In the genomic region with DNA sequence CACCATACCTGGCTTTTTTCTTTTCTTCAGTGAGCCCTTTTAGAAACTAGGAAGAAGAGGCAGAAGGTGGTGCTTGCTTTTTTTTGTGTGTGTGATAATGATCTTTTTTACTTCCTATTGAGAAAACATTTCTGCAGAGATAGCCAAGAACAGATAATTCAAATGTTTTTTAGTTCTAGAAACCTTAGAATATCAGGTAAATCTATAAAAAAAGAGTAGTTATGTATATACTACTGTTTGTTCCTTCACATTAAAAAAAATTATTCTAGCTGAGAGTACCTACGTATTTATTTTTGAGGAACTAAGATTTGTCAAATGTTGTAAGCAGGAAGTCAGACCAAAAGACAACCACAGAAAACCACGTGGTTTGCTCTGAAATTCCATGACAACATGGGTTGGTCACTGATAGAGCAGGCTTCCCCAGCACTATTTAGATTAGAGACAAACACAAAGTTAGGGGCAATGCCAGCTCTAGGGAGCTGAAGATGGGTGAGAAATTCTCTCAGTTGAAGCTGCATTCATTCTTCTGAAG, we compare ENCODE assay signal across 1 cellular context.
TF ChIP-seq lines count a peak whose summit lies in the region.

No MANE protein-coding gene starts in this region.

TF ChIP-seq in K562, 482 proteins besides CTCF, POLR2A, EP300 and RAD21 (continued from another document and continues in another):
- TF ChIP-seq, protein P1, sequence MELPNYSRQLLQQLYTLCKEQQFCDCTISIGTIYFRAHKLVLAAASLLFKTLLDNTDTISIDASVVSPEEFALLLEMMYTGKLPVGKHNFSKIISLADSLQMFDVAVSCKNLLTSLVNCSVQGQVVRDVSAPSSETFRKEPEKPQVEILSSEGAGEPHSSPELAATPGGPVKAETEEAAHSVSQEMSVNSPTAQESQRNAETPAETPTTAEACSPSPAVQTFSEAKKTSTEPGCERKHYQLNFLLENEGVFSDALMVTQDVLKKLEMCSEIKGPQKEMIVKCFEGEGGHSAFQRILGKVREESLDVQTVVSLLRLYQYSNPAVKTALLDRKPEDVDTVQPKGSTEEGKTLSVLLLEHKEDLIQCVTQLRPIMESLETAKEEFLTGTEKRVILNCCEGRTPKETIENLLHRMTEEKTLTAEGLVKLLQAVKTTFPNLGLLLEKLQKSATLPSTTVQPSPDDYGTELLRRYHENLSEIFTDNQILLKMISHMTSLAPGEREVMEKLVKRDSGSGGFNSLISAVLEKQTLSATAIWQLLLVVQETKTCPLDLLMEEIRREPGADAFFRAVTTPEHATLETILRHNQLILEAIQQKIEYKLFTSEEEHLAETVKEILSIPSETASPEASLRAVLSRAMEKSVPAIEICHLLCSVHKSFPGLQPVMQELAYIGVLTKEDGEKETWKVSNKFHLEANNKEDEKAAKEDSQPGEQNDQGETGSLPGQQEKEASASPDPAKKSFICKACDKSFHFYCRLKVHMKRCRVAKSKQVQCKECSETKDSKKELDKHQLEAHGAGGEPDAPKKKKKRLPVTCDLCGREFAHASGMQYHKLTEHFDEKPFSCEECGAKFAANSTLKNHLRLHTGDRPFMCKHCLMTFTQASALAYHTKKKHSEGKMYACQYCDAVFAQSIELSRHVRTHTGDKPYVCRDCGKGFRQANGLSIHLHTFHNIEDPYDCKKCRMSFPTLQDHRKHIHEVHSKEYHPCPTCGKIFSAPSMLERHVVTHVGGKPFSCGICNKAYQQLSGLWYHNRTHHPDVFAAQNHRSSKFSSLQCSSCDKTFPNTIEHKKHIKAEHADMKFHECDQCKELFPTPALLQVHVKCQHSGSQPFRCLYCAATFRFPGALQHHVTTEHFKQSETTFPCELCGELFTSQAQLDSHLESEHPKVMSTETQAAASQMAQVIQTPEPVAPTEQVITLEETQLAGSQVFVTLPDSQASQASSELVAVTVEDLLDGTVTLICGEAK (IDR thresholded peaks at IDR 0.05), result no peak
- TF ChIP-seq, protein P1 (CRISPR knock-in tag; IDR thresholded peaks at IDR 0.05), result no peak
- TF ChIP-seq, protein P2, sequence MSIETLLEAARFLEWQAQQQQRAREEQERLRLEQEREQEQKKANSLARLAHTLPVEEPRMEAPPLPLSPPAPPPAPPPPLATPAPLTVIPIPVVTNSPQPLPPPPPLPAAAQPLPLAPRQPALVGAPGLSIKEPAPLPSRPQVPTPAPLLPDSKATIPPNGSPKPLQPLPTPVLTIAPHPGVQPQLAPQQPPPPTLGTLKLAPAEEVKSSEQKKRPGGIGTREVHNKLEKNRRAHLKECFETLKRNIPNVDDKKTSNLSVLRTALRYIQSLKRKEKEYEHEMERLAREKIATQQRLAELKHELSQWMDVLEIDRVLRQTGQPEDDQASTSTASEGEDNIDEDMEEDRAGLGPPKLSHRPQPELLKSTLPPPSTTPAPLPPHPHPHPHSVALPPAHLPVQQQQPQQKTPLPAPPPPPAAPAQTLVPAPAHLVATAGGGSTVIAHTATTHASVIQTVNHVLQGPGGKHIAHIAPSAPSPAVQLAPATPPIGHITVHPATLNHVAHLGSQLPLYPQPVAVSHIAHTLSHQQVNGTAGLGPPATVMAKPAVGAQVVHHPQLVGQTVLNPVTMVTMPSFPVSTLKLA (conservative IDR thresholded peaks at IDR 0.05), result peak; percentile 86 to 90
- TF ChIP-seq HMG20A (CRISPR knock-in tag; conservative IDR thresholded peaks at IDR 0.05) (no peak), POLR2AphosphoS2 (IDR thresholded peaks at IDR 0.05; ENCODE audit: low read length) (no peak), HDAC1 (IDR thresholded peaks at IDR 0.05) (no peak), SP2 (IDR thresholded peaks at IDR 0.05; ENCODE audit: extremely low read depth, low read depth, low read length, poor library complexity, severe bottlenecking) (no peak), ZNF41 (CRISPR knock-in tag; conservative IDR thresholded peaks at IDR 0.05) (no peak), ZNF324 (CRISPR knock-in tag; IDR thresholded peaks at IDR 0.05) (no peak), TCFL5 (CRISPR knock-in tag; conservative IDR thresholded peaks at IDR 0.05) (no peak), RBM22 (IDR thresholded peaks at IDR 0.05; ENCODE audit: low read depth, low read length, poor library complexity, severe bottlenecking) (no peak), NFATC3 (IDR thresholded peaks at IDR 0.05) (peak; percentile 67; the same call in 1 of the 2 replicates), EHMT2 (IDR thresholded peaks at IDR 0.05) (no peak), ZNF175 (CRISPR knock-in tag; IDR thresholded peaks at IDR 0.05; ENCODE audit: low read depth) (0 out of 2 replicates have a peak, but pooled peaks have one; percentile 65), ARHGAP35 (IDR thresholded peaks at IDR 0.05; ENCODE audit: partially characterized antibody) (no peak), FOS (IDR thresholded peaks at IDR 0.05; ENCODE audit: extremely low read depth, insufficient read length) (no peak), NFRKB (IDR thresholded peaks at IDR 0.05; ENCODE audit: low read depth) (no peak), ZNF561 (CRISPR knock-in tag; conservative IDR thresholded peaks at IDR 0.05) (no peak), ZNF408 (CRISPR knock-in tag; IDR thresholded peaks at IDR 0.05; ENCODE audit: low read depth) (no peak), NR2C2 (CRISPR knock-in tag; IDR thresholded peaks at IDR 0.05) (no peak), NR2C2 (tag; IDR thresholded peaks at IDR 0.05) (peak; percentile 39), MTA3 (IDR thresholded peaks at IDR 0.05; ENCODE audit: borderline replicate concordance) (0 out of 2 replicates have a peak, but pooled peaks have one; percentile 39), ZFP36 (IDR thresholded peaks at IDR 0.05; ENCODE audit: low read depth, low read length, partially characterized antibody) (no peak), NCOA2 (IDR thresholded peaks at IDR 0.05; ENCODE audit: partially characterized antibody in 2 of 2) (no peak), SP1 (CRISPR knock-in tag; IDR thresholded peaks at IDR 0.05) (no peak), NFXL1 (CRISPR knock-in tag; IDR thresholded peaks at IDR 0.05) (no peak), SMAD3 (CRISPR knock-in tag; conservative IDR thresholded peaks at IDR 0.05) (no peak)
- TF ChIP-seq, protein P3, sequence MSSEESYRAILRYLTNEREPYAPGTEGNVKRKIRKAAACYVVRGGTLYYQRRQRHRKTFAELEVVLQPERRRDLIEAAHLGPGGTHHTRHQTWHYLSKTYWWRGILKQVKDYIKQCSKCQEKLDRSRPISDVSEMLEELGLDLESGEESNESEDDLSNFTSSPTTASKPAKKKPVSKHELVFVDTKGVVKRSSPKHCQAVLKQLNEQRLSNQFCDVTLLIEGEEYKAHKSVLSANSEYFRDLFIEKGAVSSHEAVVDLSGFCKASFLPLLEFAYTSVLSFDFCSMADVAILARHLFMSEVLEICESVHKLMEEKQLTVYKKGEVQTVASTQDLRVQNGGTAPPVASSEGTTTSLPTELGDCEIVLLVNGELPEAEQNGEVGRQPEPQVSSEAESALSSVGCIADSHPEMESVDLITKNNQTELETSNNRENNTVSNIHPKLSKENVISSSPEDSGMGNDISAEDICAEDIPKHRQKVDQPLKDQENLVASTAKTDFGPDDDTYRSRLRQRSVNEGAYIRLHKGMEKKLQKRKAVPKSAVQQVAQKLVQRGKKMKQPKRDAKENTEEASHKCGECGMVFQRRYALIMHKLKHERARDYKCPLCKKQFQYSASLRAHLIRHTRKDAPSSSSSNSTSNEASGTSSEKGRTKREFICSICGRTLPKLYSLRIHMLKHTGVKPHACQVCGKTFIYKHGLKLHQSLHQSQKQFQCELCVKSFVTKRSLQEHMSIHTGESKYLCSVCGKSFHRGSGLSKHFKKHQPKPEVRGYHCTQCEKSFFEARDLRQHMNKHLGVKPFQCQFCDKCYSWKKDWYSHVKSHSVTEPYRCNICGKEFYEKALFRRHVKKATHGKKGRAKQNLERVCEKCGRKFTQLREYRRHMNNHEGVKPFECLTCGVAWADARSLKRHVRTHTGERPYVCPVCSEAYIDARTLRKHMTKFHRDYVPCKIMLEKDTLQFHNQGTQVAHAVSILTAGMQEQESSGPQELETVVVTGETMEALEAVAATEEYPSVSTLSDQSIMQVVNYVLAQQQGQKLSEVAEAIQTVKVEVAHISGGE (CRISPR knock-in tag; IDR thresholded peaks at IDR 0.05), result 0 out of 6 replicates have a peak, but pooled peaks of 1 of the 3 experiments have one; percentile 21
- TF ChIP-seq, protein P4, sequence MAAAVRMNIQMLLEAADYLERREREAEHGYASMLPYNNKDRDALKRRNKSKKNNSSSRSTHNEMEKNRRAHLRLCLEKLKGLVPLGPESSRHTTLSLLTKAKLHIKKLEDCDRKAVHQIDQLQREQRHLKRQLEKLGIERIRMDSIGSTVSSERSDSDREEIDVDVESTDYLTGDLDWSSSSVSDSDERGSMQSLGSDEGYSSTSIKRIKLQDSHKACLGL (CRISPR knock-in tag; IDR thresholded peaks at IDR 0.05; ENCODE audit: borderline replicate concordance, poor library complexity, severe bottlenecking), result peak; percentile 20
- TF ChIP-seq, protein P5, sequence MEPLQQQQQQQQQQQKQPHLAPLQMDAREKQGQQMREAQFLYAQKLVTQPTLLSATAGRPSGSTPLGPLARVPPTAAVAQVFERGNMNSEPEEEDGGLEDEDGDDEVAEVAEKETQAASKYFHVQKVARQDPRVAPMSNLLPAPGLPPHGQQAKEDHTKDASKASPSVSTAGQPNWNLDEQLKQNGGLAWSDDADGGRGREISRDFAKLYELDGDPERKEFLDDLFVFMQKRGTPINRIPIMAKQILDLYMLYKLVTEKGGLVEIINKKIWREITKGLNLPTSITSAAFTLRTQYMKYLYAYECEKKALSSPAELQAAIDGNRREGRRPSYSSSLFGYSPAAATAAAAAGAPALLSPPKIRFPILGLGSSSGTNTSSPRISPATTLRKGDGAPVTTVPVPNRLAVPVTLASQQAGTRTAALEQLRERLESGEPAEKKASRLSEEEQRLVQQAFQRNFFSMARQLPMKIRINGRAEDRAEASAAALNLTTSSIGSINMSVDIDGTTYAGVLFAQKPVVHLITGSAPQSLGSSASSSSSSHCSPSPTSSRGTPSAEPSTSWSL (CRISPR knock-in tag; IDR thresholded peaks at IDR 0.05; ENCODE audit: borderline replicate concordance), result no peak
- TF ChIP-seq, protein P6, sequence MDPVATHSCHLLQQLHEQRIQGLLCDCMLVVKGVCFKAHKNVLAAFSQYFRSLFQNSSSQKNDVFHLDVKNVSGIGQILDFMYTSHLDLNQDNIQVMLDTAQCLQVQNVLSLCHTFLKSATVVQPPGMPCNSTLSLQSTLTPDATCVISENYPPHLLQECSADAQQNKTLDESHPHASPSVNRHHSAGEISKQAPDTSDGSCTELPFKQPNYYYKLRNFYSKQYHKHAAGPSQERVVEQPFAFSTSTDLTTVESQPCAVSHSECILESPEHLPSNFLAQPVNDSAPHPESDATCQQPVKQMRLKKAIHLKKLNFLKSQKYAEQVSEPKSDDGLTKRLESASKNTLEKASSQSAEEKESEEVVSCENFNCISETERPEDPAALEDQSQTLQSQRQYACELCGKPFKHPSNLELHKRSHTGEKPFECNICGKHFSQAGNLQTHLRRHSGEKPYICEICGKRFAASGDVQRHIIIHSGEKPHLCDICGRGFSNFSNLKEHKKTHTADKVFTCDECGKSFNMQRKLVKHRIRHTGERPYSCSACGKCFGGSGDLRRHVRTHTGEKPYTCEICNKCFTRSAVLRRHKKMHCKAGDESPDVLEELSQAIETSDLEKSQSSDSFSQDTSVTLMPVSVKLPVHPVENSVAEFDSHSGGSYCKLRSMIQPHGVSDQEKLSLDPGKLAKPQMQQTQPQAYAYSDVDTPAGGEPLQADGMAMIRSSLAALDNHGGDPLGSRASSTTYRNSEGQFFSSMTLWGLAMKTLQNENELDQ (CRISPR knock-in tag; IDR thresholded peaks at IDR 0.05; ENCODE audit: borderline replicate concordance), result no peak
- TF ChIP-seq, protein P7, sequence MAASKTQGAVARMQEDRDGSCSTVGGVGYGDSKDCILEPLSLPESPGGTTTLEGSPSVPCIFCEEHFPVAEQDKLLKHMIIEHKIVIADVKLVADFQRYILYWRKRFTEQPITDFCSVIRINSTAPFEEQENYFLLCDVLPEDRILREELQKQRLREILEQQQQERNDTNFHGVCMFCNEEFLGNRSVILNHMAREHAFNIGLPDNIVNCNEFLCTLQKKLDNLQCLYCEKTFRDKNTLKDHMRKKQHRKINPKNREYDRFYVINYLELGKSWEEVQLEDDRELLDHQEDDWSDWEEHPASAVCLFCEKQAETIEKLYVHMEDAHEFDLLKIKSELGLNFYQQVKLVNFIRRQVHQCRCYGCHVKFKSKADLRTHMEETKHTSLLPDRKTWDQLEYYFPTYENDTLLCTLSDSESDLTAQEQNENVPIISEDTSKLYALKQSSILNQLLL (CRISPR knock-in tag; IDR thresholded peaks at IDR 0.05; ENCODE audit: borderline replicate concordance), result no peak
- TF ChIP-seq, protein P8, sequence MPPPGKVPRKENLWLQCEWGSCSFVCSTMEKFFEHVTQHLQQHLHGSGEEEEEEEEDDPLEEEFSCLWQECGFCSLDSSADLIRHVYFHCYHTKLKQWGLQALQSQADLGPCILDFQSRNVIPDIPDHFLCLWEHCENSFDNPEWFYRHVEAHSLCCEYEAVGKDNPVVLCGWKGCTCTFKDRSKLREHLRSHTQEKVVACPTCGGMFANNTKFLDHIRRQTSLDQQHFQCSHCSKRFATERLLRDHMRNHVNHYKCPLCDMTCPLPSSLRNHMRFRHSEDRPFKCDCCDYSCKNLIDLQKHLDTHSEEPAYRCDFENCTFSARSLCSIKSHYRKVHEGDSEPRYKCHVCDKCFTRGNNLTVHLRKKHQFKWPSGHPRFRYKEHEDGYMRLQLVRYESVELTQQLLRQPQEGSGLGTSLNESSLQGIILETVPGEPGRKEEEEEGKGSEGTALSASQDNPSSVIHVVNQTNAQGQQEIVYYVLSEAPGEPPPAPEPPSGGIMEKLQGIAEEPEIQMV (tag; conservative IDR thresholded peaks at IDR 0.05; ENCODE audit: low read depth), result no peak
